In the genomic region with DNA sequence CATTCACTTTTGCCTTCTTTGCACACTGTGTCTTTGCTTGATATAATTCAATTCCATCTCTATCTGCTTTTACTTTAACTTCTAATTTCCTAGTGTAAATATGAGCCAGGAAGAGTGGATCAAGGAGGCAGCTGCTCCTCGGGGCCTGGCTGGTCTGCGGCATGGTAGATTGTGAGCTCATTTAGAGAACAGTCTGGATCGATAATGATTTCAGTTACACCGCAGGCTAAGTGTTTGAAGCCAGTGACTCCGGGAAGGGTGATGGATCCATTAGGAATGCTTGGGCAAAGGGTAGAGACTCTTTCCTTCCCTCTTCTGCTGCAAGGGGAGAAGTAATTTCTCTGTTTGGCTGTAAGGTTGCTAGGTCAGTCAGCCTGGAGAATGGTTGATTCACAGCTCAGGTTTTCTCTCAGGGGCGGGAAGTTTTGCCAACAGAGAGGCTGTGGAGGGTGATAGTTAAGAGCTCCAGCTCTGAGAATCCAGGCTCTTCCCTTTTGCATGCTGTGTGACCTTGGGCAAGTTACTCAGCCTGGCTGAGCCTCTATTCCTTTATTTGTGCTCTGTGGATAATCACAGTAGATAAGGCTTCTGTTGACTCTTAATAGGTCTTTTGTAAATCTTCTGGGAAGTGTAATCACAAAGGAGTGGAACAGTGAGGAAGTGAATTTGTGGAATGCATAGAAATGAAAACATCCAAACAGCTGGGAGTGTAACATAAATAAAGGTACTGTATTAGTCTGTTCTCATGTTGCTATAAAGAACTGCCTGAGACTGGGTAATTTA, we compare ENCODE assay signal across 14 cellular contexts.
"Had no signal": no experiment of that assay in that cellular context is flagged by ENCODE, and none has a peak within 500 bp of the region (broad histone marks: within the 10 kb centered on the region; RNA-seq: fewer than 3 reads in every experiment).

No MANE protein-coding gene starts in this region.

- ATAC-seq: left lung had no signal

- H3K4me3 ChIP-seq: breast epithelium, left lung, ovary, skin epidermis, tibial nerve had no signal

- H3K9me3 Mint-ChIP-seq: activated T-helper 1 cell treated with anti-CD3 and anti-CD28 coated beads, Interleukin-12 subunit alpha, Interleukin-12 subunit beta, Interleukin-2, Interleukin-4 antibody, amounts not matched to agents 30 ng/mL and 10 ng/mL and 1 ng/mL, durations not matched to agents 14 hours and 24 hours and 36 hours had no signal

- H3K27ac Mint-ChIP-seq: activated T-helper 1 cell treated with anti-CD3 and anti-CD28 coated beads, Interleukin-12 subunit alpha, Interleukin-12 subunit beta, Interleukin-2, Interleukin-4 antibody, amounts not matched to agents 30 ng/mL and 10 ng/mL and 1 ng/mL, durations not matched to agents 14 hours and 24 hours and 36 hours had no signal

- H3K4me3 Mint-ChIP-seq: activated T-helper 1 cell treated with anti-CD3 and anti-CD28 coated beads, Interleukin-12 subunit alpha, Interleukin-12 subunit beta, Interleukin-2, Interleukin-4 antibody, amounts not matched to agents 30 ng/mL and 10 ng/mL and 1 ng/mL, durations not matched to agents 14 hours and 24 hours and 36 hours had no signal

- DNase-seq: activated CD4-positive, alpha-beta T cell treated with anti-CD3 and anti-CD28 coated beads, Interleukin-2, amount 50 U/mL, for 1 hour; anterior cingulate cortex; cerebellar nuclear complex; effector CD8-positive, alpha-beta T cell; left lung; mammary epithelial cell; ovary; stimulated activated CD4-positive, alpha-beta T cell treated with anti-CD3 and anti-CD28 coated beads, Interleukin-4, amount 100 ng/mL, for 24 hours; stimulated activated naive CD4-positive, alpha-beta T cell; T-helper 2 cell had no signal
